11 cellular contexts compared by ENCODE assay signal in genomic region chr7:38858281-38858884, GRCh38. TPM values are rescaled to one million over a fixed set of nuclear protein-coding genes. Genes with fewer than 3 reads are reported as not detected.
DNase-seq lines count a peak whose midpoint lies in the region; ATAC-seq and TF ChIP-seq lines count a peak whose summit lies in the region.
"Had no signal": no experiment of that assay in that cellular context is flagged by ENCODE, and none has a peak within 500 bp of the region (broad histone marks: within the 10 kb centered on the region; RNA-seq: fewer than 3 reads in every experiment).

No MANE protein-coding gene starts in this region.

- H3K36me3 ChIP-seq in adrenal gland (replicated peaks in 1 of 2) = no peaks in the 10 kb centered on the region
- no peaks in the 10 kb centered on the region for H3K36me3 ChIP-seq in MM.1S (replicated peaks; ENCODE audit: insufficient read depth, low read length)

- H3K27me3 ChIP-seq in adrenal gland (no peaks in the 10 kb centered on the region), MM.1S (replicated peaks; ENCODE audit: insufficient read depth, low read length) (no peaks in the 10 kb centered on the region)
- H3K27me3 ChIP-seq: heart right ventricle had no signal

- no peaks in the 10 kb centered on the region for H3F3A ChIP-seq in MM.1S (ENCODE audit: insufficient read depth, low read length)

- 81 to 92% (median 89%) methylated on average over 5 of the region's 5 CpGs for WGBS in adrenal gland, 4 donors

- in situ Hi-C loops in astrocyte of the spinal cord (cut with HindIII; ENCODE audit: low sequenced_read_pairs) (no loop called here), ACHN (cut with HindIII; ENCODE audit: low pct_ligation_motif_present, low pct_unique_long_range_greater_than_20kb, low sequenced_read_pairs) (no loop called here)

- intact Hi-C loops in left colon (cut with DNase I, micrococcal nuclease) (no loop called here), left ventricle myocardium superior (cut with micrococcal nuclease) (no loop called here), adrenal gland (cut with DNase I) (no loop called here)

- H3K9me2 ChIP-seq in MM.1S (replicated peaks; ENCODE audit: insufficient read depth, low read length) = no peaks in the 10 kb centered on the region

- H2AFZ ChIP-seq in MM.1S (ENCODE audit: low read length) = no peak overlapping the region

- no peaks in the 10 kb centered on the region; the same call in 1 of the 2 replicates for H3K79me2 ChIP-seq in MM.1S (ENCODE audit: low read length)

- no peak overlapping the region for H3K9ac ChIP-seq in MM.1S (ENCODE audit: low read length)

- H3K9me3 ChIP-seq in adrenal gland (replicated peaks in 1 of 3) = no peaks in the 10 kb centered on the region
- H3K9me3 ChIP-seq in MM.1S (replicated peaks; ENCODE audit: insufficient read depth, low read length) = no peaks in the 10 kb centered on the region
- H3K9me3 ChIP-seq: heart right ventricle had no signal

- no peak overlapping the region for H3K4me2 ChIP-seq in MM.1S (ENCODE audit: low read depth, low read length)

- no peak overlapping the region for H3K27ac ChIP-seq in adrenal gland
- H3K27ac ChIP-seq in MM.1S (ENCODE audit: low read length) = no peak overlapping the region
- H3K27ac ChIP-seq: heart right ventricle had no signal

- no peak for TF ChIP-seq POLR2A in adrenal gland (IDR thresholded peaks at IDR 0.05)

- no peaks in the 10 kb centered on the region for H4K20me1 ChIP-seq in MM.1S (ENCODE audit: insufficient read depth, low read length)

- H3K4me1 ChIP-seq in adrenal gland (replicated peaks in 1 of 2) (no peaks in the 10 kb centered on the region), MM.1S (ENCODE audit: low read length) (no peaks in the 10 kb centered on the region)

- ATAC-seq in left colon (peak; percentile 92), left ventricle myocardium superior (no peak)
- ATAC-seq: activated CD4-positive, CD25-positive, alpha-beta regulatory T cell treated with anti-CD3 and anti-CD28 coated beads, Interleukin-2, amount 50 U/mL, for 24 hours; CD8-positive, alpha-beta T cell had no signal

- DNase-seq in COR-L47 (lab: John Stamatoyannopoulos, UW) (peak; percentile 23), NCI-H1105 (lab: John Stamatoyannopoulos, UW) (peak; percentile 17), astrocyte of the spinal cord (ENCODE audit: low read depth, low spot score) (peak; percentile 50), left colon (no peak), left ventricle myocardium superior (no peak), ACHN (no peak), adrenal gland (no peak), MM.1S (no peak)
- DNase-seq: CD8-positive, alpha-beta T cell; heart right ventricle had no signal

- TF ChIP-seq CTCF in astrocyte of the spinal cord (IDR thresholded peaks at IDR 0.05; ENCODE audit: low read depth, low read length) = no peak
- no peak for TF ChIP-seq CTCF in adrenal gland (IDR thresholded peaks at IDR 0.05)
- TF ChIP-seq CTCF in MM.1S (IDR thresholded peaks at IDR 0.05; ENCODE audit: low read length) = no peak

- H3K4me3 ChIP-seq in astrocyte of the spinal cord (ENCODE audit: low read depth, low read length) (no peak overlapping the region), adrenal gland (no peak overlapping the region), MM.1S (ENCODE audit: low read length) (no peak overlapping the region)
- H3K4me3 ChIP-seq: heart right ventricle had no signal

RNA-seq across cellular contexts. Expression of gene VPS41, which starts 50.6 kb away (rescaled TPM):
- 10 to 100 TPM; 49.9 to 65.3 TPM for total RNA-seq in left colon
- 33.7 TPM for total RNA-seq in left ventricle myocardium superior
- total RNA-seq in adrenal gland = 100 to 1,000 TPM in 1 of 8 donors, 10 to 100 TPM in 7; 27.7 to 133 (median 67.0) TPM
- polyA plus RNA-seq in adrenal gland = 10 to 100 TPM; 12.7 to 46.9 (median 13.8) TPM

Comparison
In these comparisons a context has a peak if more than half of its experiments do, and no peak if none do; other contexts are left out.
1. DNase-seq: peak in COR-L47 (single experiment), NCI-H1105 (single experiment) and astrocyte of the spinal cord (single experiment); none in left colon (0 of 2), left ventricle myocardium superior (single experiment), ACHN (single experiment), adrenal gland (0 of 7) and MM.1S (single experiment).